ENCODE assay signal across 8 cellular contexts in genomic region chr6:142885182-142885867, GRCh38. TPM values are rescaled to one million over a fixed set of nuclear protein-coding genes. Genes with fewer than 3 reads are reported as not detected.
DNase-seq lines count a peak whose midpoint lies in the region; ATAC-seq, FAIRE-seq and TF ChIP-seq lines count a peak whose summit lies in the region.

No MANE protein-coding gene starts in this region.

- H3K27ac Mint-ChIP-seq in CD8-positive, alpha-beta memory T cell = peak overlapping the region; percentile 87 to 100 (median 99)

- no peak for FAIRE-seq in GM12878 (lab: Jason Lieb, UNC)

- ATAC-seq in GM19372 (IDR thresholded peaks at IDR 0.05; ENCODE audit: low read depth, unreplicated experiment) (peak; percentile 61), HG03378 (IDR thresholded peaks at IDR 0.05; ENCODE audit: unreplicated experiment) (peak; percentile 87), GM12878 (peak; percentile 70)

- H3K9me3 Mint-ChIP-seq in CD8-positive, alpha-beta memory T cell = no peaks in the 10 kb centered on the region

- no peak overlapping the region for H2AFZ ChIP-seq in GM12878 (ENCODE audit: control insufficient read depth, low read depth, low read length)

- in situ Hi-C loops in GM12878 (cut with MboI) = no loop called here

- H3K36me3 Mint-ChIP-seq in CD8-positive, alpha-beta memory T cell = peaks cover 0 to 6% (median 0%) of the 10 kb centered on the region in 3 donors

- intact Hi-C loops in GM12878 (cut with micrococcal nuclease; ENCODE audit: unreplicated experiment) = loop anchor here (1.0 to 2.0 kb wide), 6 partner anchors 28 to 191 kb away; no protein-coding TSS in a partner anchor

- peak; percentile 49 for TF ChIP-seq POLR2A in GM12878 (IDR thresholded peaks at IDR 0.05; ENCODE audit: low read depth, low read length)

- H3K27ac ChIP-seq in CD8-positive, alpha-beta memory T cell (ENCODE audit: low read depth, low read length) = peak overlapping the region; percentile 55
- peak overlapping the region; percentile 66 for H3K27ac ChIP-seq in SJSA1
- peak overlapping the region; percentile 75 for H3K27ac ChIP-seq in GM12878 (ENCODE audit: control insufficient read depth, insufficient read depth)
- H3K27ac ChIP-seq in iPS-18a (ENCODE audit: low read length) = no peak overlapping the region

- H3K4me1 Mint-ChIP-seq in CD8-positive, alpha-beta memory T cell = peaks cover 86 to 99% (median 97%) of the 10 kb centered on the region in 3 donors

- no peaks in the 10 kb centered on the region for H3K27me3 ChIP-seq in CD8-positive, alpha-beta memory T cell (ENCODE audit: insufficient read depth, low read length, poor library complexity, severe bottlenecking)
- H3K27me3 ChIP-seq in SJSA1 (replicated peaks) (no peaks in the 10 kb centered on the region), GM12878 (replicated peaks in 1 of 2; ENCODE audit: control insufficient read depth in 2 of 2, insufficient read depth in 2 of 2, low read length in 1 of 2) (no peaks in the 10 kb centered on the region), iPS-18a (ENCODE audit: control insufficient read depth, insufficient read depth, low read length) (no peaks in the 10 kb centered on the region), skeletal muscle satellite cell (ENCODE audit: control insufficient read depth, insufficient read depth, low read length) (no peaks in the 10 kb centered on the region)

- BruUV-seq in GM12878 (replicated peaks; lab: Mats Ljungman, UMichigan) = no TSS peak

- peak; percentile 14 to 84 (median 62) for DNase-seq in CD8-positive, alpha-beta memory T cell
- peak; percentile 76 to 91 for DNase-seq in SJSA1 (ENCODE audit: low read depth in 1 of 2, low spot score in 2 of 2)
- DNase-seq in GM12878 (ENCODE audit: low read depth, low spot score) = peak; percentile 89
- DNase-seq in GM19240 (ENCODE audit: insufficient read length, low spot score) = no peak

- under 1% methylated on average over 10 of the region's 10 CpGs for WGBS in GM12878 (ENCODE audit: insufficient coverage, insufficient replicate concordance, low lambda C conversion rate, missing lambda C conversion rate)

- SMC1A ChIA-PET in GM12878 (lab: Charles Lee; ENCODE audit: uncharacterized antibody, unreplicated experiment) = interaction anchor here (0.6 to 12.3 kb wide), 31 partner anchors 11 to 192 kb away, joined by 3 to 287 read pairs (median 7); no protein-coding TSS in a partner anchor

- peaks cover 78% of the 10 kb centered on the region for H3K4me1 ChIP-seq in CD8-positive, alpha-beta memory T cell (ENCODE audit: insufficient read depth, low read length)
- H3K4me1 ChIP-seq in SJSA1 (replicated peaks) = peaks cover 45% of the 10 kb centered on the region
- peaks cover 38% of the 10 kb centered on the region for H3K4me1 ChIP-seq in GM12878 (ENCODE audit: control insufficient read depth, insufficient read depth, low read length)
- H3K4me1 ChIP-seq in iPS-18a (ENCODE audit: control insufficient read depth, low read depth, low read length) = peaks cover 39% of the 10 kb centered on the region
- peaks cover 40% of the 10 kb centered on the region for H3K4me1 ChIP-seq in skeletal muscle satellite cell (ENCODE audit: control insufficient read depth, insufficient read depth, low read length)

- peak overlapping the region; percentile 67 to 96 (median 87) for H3K4me3 Mint-ChIP-seq in CD8-positive, alpha-beta memory T cell

- H3K4me3 ChIP-seq in CD8-positive, alpha-beta memory T cell (ENCODE audit: low read length) = peak overlapping the region; percentile 59
- H3K4me3 ChIP-seq in SJSA1 = peak overlapping the region; percentile 32
- peak overlapping the region; percentile 57 for H3K4me3 ChIP-seq in GM12878
- H3K4me3 ChIP-seq in iPS-18a (ENCODE audit: low read length) = peak overlapping the region; percentile 29
- peak overlapping the region; percentile 55 for H3K4me3 ChIP-seq in skeletal muscle satellite cell (ENCODE audit: low read length)

- H3K36me3 ChIP-seq in CD8-positive, alpha-beta memory T cell (ENCODE audit: insufficient read depth, low read length) = no peaks in the 10 kb centered on the region
- H3K36me3 ChIP-seq in SJSA1 (no peaks in the 10 kb centered on the region), GM12878 (ENCODE audit: control insufficient read depth in 2 of 2, insufficient read depth in 2 of 2, low read length in 1 of 2) (0 out of 4 replicates have a peak, but pooled peaks cover 0 to 1% of the 10 kb centered on the region in 2 experiments), iPS-18a (ENCODE audit: control insufficient read depth, low read depth, low read length) (no peaks in the 10 kb centered on the region), skeletal muscle satellite cell (ENCODE audit: insufficient read depth, low read length) (no peaks in the 10 kb centered on the region)

- TF ChIP-seq RAD21 in GM12878 (IDR thresholded peaks at IDR 0.05; ENCODE audit: insufficient read depth, low read depth, low read length) = peak; percentile 14; the same call in 1 of the 2 replicates

- CTCF ChIA-PET in CD8-positive, alpha-beta memory T cell (lab: Charles Lee) = interaction anchor here (0.8 to 1.6 kb wide), 13 partner anchors 13 to 193 kb away, joined by 3 to 11 read pairs (median 3); no protein-coding TSS in a partner anchor
- CTCF ChIA-PET in GM12878 (lab: Yijun Ruan, JAX) = interaction anchor here (0.6 to 4.5 kb wide), 29 partner anchors 12 to 452 kb away, joined by 3 to 27 read pairs (median 4); no protein-coding TSS in a partner anchor

- H3K4me2 ChIP-seq in GM12878 (ENCODE audit: control insufficient read depth, insufficient read depth) (peak overlapping the region; percentile 88), skeletal muscle satellite cell (ENCODE audit: low read length) (peak overlapping the region; percentile 80)

- TF ChIP-seq CTCF in GM12878 (IDR thresholded peaks at IDR 0.05 in 2 of 3, conservative IDR thresholded peaks at IDR 0.05 in 1 of 3; ENCODE audit: control insufficient read depth in 2 of 3, extremely low read depth in 1 of 3, insufficient read depth in 1 of 3, low read depth in 3 of 3, low read length in 3 of 3) = no peak

- POLR2A ChIA-PET in CD8-positive, alpha-beta memory T cell (lab: Charles Lee) = interaction anchor here (0.6 to 2.1 kb wide), 12 partner anchors 10 to 98 kb away, joined by 3 to 17 read pairs (median 4); no protein-coding TSS in a partner anchor
- POLR2A ChIA-PET in GM12878 (lab: Charles Lee) = interaction anchor here (0.6 to 6.4 kb wide), 20 partner anchors 12 to 1182 kb away, joined by 3 to 78 read pairs (median 6); no protein-coding TSS in a partner anchor

- RAD21 ChIA-PET in GM12878 (lab: Charles Lee; ENCODE audit: unreplicated experiment) = interaction anchor here (0.8 to 7.6 kb wide), 37 partner anchors 11 to 193 kb away, joined by 3 to 150 read pairs (median 6); partner anchors contain the start of gene HIVEP2

- H3K9me3 ChIP-seq in CD8-positive, alpha-beta memory T cell (ENCODE audit: low read length) = no peaks in the 10 kb centered on the region
- no peaks in the 10 kb centered on the region for H3K9me3 ChIP-seq in SJSA1 (replicated peaks)
- H3K9me3 ChIP-seq in GM12878 (replicated peaks; ENCODE audit: control insufficient read depth, insufficient read depth, low read length) = peaks cover 2% of the 10 kb centered on the region; the same call in 2 of the 3 replicates
- H3K9me3 ChIP-seq in iPS-18a (ENCODE audit: control insufficient read depth, low read depth, low read length) = no peaks in the 10 kb centered on the region
- no peaks in the 10 kb centered on the region for H3K9me3 ChIP-seq in skeletal muscle satellite cell (replicated peaks; ENCODE audit: low read length)

- H3K79me2 ChIP-seq in GM12878 (ENCODE audit: control insufficient read depth, insufficient read depth, low read length) = peaks cover 79% of the 10 kb centered on the region

- H4K20me1 ChIP-seq in GM12878 (ENCODE audit: control insufficient read depth, insufficient read depth) = no peaks in the 10 kb centered on the region

- peak overlapping the region; percentile 56 for H3K9ac ChIP-seq in GM12878 (ENCODE audit: control insufficient read depth, insufficient read depth, low read length)
- peak overlapping the region; percentile 0 for H3K9ac ChIP-seq in iPS-18a (ENCODE audit: low read length)
- H3K9ac ChIP-seq in skeletal muscle satellite cell (ENCODE audit: low read depth, low read length) = peak overlapping the region; percentile 82

- TF ChIP-seq EP300 in GM12878 (IDR thresholded peaks at IDR 0.05; ENCODE audit: borderline replicate concordance in 1 of 2, control insufficient read depth in 1 of 2, low read depth in 2 of 2, low read length in 2 of 2) = peak; percentile 93 to 97

- no peaks in the 10 kb centered on the region for H3K27me3 Mint-ChIP-seq in CD8-positive, alpha-beta memory T cell

TF ChIP-seq in GM12878, 131 proteins besides CTCF, POLR2A, EP300 and RAD21 (continues in another document):
- no peak for TF ChIP-seq ATF3 (IDR thresholded peaks at IDR 0.05; ENCODE audit: borderline replicate concordance, extremely low read depth, low read depth, low read length)
- TF ChIP-seq IKZF1 (conservative IDR thresholded peaks at IDR 0.05) = peak; percentile 95
- 0 out of 2 replicates have a peak, but pooled peaks have one; percentile 7 for TF ChIP-seq HCFC1 (IDR thresholded peaks at IDR 0.05; ENCODE audit: low read length)
- TF ChIP-seq ZNF622 (IDR thresholded peaks at IDR 0.05) = no peak
- peak; percentile 96 for TF ChIP-seq ATF7 (IDR thresholded peaks at IDR 0.05; ENCODE audit: low read depth)

RNA-seq across cellular contexts. Expression of gene HIVEP2, which starts 59.7 kb away (rescaled TPM):
- total RNA-seq in CD8-positive, alpha-beta memory T cell = 10 to 100 TPM; 37.1 to 37.2 TPM
- polyA plus RNA-seq in CD8-positive, alpha-beta memory T cell = 15.4 TPM
- 3.2 and 8.3 TPM in 2 replicates for total RNA-seq in SJSA1 (2014; rRNA removed; shearing (Covaris generic))
- total RNA-seq in GM12878 (2013; cell fraction: nucleolus; rRNA removed) = 139 and 140 TPM in 2 replicates
- 11.6 and 14.7 TPM in 2 replicates for total RNA-seq in GM12878 (2014; rRNA removed)
- 15.5 and 15.9 TPM in 2 replicates for total RNA-seq in GM12878 (2014; rRNA removed; fragmentation: Illumina TruSeq; extraction: Trizol)
- 15.7 and 18.2 TPM in 2 replicates for total RNA-seq in GM12878 (2021)
- polyA plus RNA-seq in GM12878 (2011; ENCODE audit: low read depth) = 5.6 TPM
- 13.2 and 14.4 TPM in 2 replicates for polyA plus RNA-seq in GM12878 (2011; rRNA removed)
- polyA plus RNA-seq in GM12878 (2011; cell fraction: cytosol; rRNA removed) = 13.0 and 14.7 TPM in 2 replicates
- 24.2 and 25.1 TPM in 2 replicates for polyA plus RNA-seq in GM12878 (2011; cell fraction: nucleus; rRNA removed)
- 6.4 and 10.4 TPM in 2 replicates for polyA plus RNA-seq in GM12878 (2012)
- polyA plus RNA-seq in GM12878 (2014; fragmentation: Illumina TruSeq; extraction: Trizol) = 13.6 and 16.5 TPM in 2 replicates
- 1 to 10 TPM; 1.2 to 1.6 TPM for polyA plus RNA-seq in GM12878 (2014; fragmentation: Nextera tagmentation; extraction: Ambion mirVana)
- 8.8 TPM in 2 replicates for polyA plus RNA-seq in GM12878 (2014; rRNA removed)
- polyA plus RNA-seq in GM12878 (2016; fragmentation: Nextera tagmentation; extraction: Ambion mirVana) = 1 to 10 TPM; 4.4 to 5.0 TPM
- polyA minus RNA-seq in GM12878 (2011; rRNA and poly(A)+ RNA removed) = 47.2 and 50.2 TPM in 2 replicates
- polyA minus RNA-seq in GM12878 (2011; cell fraction: cytosol; rRNA and poly(A)+ RNA removed) = 13.0 and 14.1 TPM in 2 replicates
- polyA minus RNA-seq in GM12878 (2011; cell fraction: nucleus; rRNA and poly(A)+ RNA removed) = 22.6 and 29.6 TPM in 2 replicates
- total RNA-seq in skeletal muscle satellite cell (2012; rRNA removed) = 10.9 and 12.2 TPM in 2 replicates

Comparison
In these comparisons a context has a peak if more than half of its experiments do, and no peak if none do; other contexts are left out.
1. H3K9ac ChIP-seq: peak in every context shown above with its lines; median percentile 82 in skeletal muscle satellite cell; 56 in GM12878; 0 in iPS-18a.